In the genomic region with DNA sequence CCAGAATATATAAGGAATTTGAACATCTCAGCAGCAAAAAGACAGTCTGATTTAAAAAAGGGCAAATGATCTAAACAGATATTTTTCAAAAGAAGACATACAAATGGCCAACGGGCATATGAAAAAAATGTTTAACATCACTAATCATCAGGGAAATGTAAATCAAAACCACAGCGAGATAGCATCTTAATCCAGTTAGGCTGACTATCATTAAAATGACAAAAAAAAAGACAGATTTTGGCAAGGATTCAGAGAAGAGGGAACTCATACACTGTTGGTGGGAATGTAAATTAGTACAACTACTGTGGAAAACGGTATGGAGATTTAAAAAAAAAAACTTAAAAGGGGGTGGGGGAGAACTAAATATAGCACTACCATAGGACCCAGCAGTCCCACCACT, we compare ENCODE assay signal across 15 cellular contexts. TPM values are rescaled to one million over a fixed set of nuclear protein-coding genes. Genes with fewer than 3 reads are reported as not detected.
DNase-seq lines count a peak whose midpoint lies in the region; TF ChIP-seq lines count a peak whose summit lies in the region.
"Had no signal": no experiment of that assay in that cellular context is flagged by ENCODE, and none has a peak within 500 bp of the region (broad histone marks: within the 10 kb centered on the region; RNA-seq: fewer than 3 reads in every experiment).

No MANE protein-coding gene starts in this region.

- TF ChIP-seq CTCF in A673 (conservative IDR thresholded peaks at IDR 0.05; ENCODE audit: low read depth, low read length) (no peak), fibroblast of villous mesenchyme (IDR thresholded peaks at IDR 0.05; ENCODE audit: insufficient read depth, low read depth, low read length) (no peak), adrenal gland (IDR thresholded peaks at IDR 0.05) (no peak)

- POLR2A ChIA-PET in A673 (lab: Charles Lee; ENCODE audit: low non-redundant PET): no interaction called here

- H3K36me3 ChIP-seq in A673 (ENCODE audit: insufficient read depth, low read length, poor library complexity, severe bottlenecking): no peaks in the 10 kb centered on the region
- H3K36me3 ChIP-seq in SK-N-MC (ENCODE audit: insufficient read depth, low read length): peaks cover 31% of the 10 kb centered on the region
- no peaks in the 10 kb centered on the region for H3K36me3 ChIP-seq in adrenal gland (replicated peaks in 1 of 2)
- H3K36me3 ChIP-seq: HAP-1 had no signal

- no peak overlapping the region for H3K9ac ChIP-seq in SK-N-MC (ENCODE audit: insufficient read length)

- 81 to 89% (median 84%) methylated on average over 3 of the region's 3 CpGs for WGBS in adrenal gland, 4 donors

- H3K27ac ChIP-seq in A673 (ENCODE audit: low read depth, low read length, poor library complexity, severe bottlenecking): no peak overlapping the region
- H3K27ac ChIP-seq in SK-N-MC: no peak overlapping the region
- H3K27ac ChIP-seq in adrenal gland: no peak overlapping the region
- H3K27ac ChIP-seq: HL-60 had no signal

- CTCF ChIA-PET in A673 (lab: Charles Lee): no interaction called here

- TF ChIP-seq POLR2A in adrenal gland (IDR thresholded peaks at IDR 0.05): no peak

- intact Hi-C loops in A673 (cut with micrococcal nuclease; ENCODE audit: unreplicated experiment): no loop called here
- intact Hi-C loops in adrenal gland (cut with DNase I): no loop called here

- peaks cover 13% of the 10 kb centered on the region for H3K27me3 ChIP-seq in A673 (replicated peaks; ENCODE audit: insufficient read depth, low read depth, low read length, poor library complexity)
- H3K27me3 ChIP-seq in adrenal gland: no peaks in the 10 kb centered on the region

- no TSS peak for BruUV-seq in A673 (replicated peaks; lab: Mats Ljungman, UMichigan)

- H3K9me3 ChIP-seq in A673 (ENCODE audit: low read depth, low read length, poor library complexity, severe bottlenecking) (no peaks in the 10 kb centered on the region), SK-N-MC (ENCODE audit: low read depth, low read length) (peaks cover 5% of the 10 kb centered on the region; the same call in 1 of the 2 replicates), adrenal gland (replicated peaks in 1 of 3) (no peaks in the 10 kb centered on the region)
- H3K9me3 ChIP-seq: HAP-1 had no signal

- no peak overlapping the region for H3K4me3 ChIP-seq in A673 (ENCODE audit: low read depth, low read length, poor library complexity, severe bottlenecking)
- no peak overlapping the region for H3K4me3 ChIP-seq in SK-N-MC
- H3K4me3 ChIP-seq in fibroblast of villous mesenchyme (ENCODE audit: low read depth, low read length): no peak overlapping the region
- H3K4me3 ChIP-seq in adrenal gland: no peak overlapping the region
- H3K4me3 ChIP-seq: HAP-1, K562 had no signal

- DNase-seq in A673 (ENCODE audit: low spot score): peak; percentile 86
- DNase-seq in ELR (ENCODE audit: low read depth): peak; percentile 11
- DNase-seq in SK-N-MC (ENCODE audit: low read depth, low spot score): peak; percentile 96
- DNase-seq in fibroblast of villous mesenchyme (ENCODE audit: low read depth): peak; percentile 52
- DNase-seq in NCI-H510A (lab: John Stamatoyannopoulos, UW): no peak
- DNase-seq in adrenal gland: no peak
- DNase-seq in middle frontal gyrus (ENCODE audit: extremely low spot score, low spot score): no peak
- DNase-seq: C1 segment of cervical spinal cord; Calu3; CD4-positive, alpha-beta T cell; DMS153; DMS79 treated with DMSO at 0.1 percent for 48 hours had no signal

- H3K4me1 ChIP-seq in A673 (ENCODE audit: insufficient read depth, low read length, poor library complexity, severe bottlenecking) (peaks cover 4% of the 10 kb centered on the region), adrenal gland (replicated peaks in 1 of 2) (peaks cover 0 to 11% of the 10 kb centered on the region in 2 donors)

RNA-seq across cellular contexts. Expression of a gene that starts 47.9 kb away (rescaled TPM):
- total RNA-seq in A673 (2021): 21.7 and 23.0 TPM in 2 replicates
- 48.3 and 77.3 TPM in 2 replicates for total RNA-seq in fibroblast of villous mesenchyme
- total RNA-seq in adrenal gland: 100 to 1,000 TPM in 2 of 8 donors, 10 to 100 TPM in 6; 53.1 to 136 (median 77.4) TPM
- polyA plus RNA-seq in adrenal gland: 10 to 100 TPM; 28.6 to 80.8 (median 35.0) TPM

Comparison
In these comparisons a context has a peak if more than half of its experiments do, and no peak if none do; other contexts are left out.
1. DNase-seq: peak in A673 (single experiment), ELR (single experiment), SK-N-MC (single experiment) and fibroblast of villous mesenchyme (single experiment); none in NCI-H510A (single experiment), adrenal gland (0 of 7) and middle frontal gyrus (single experiment).